1 cellular context compared by ENCODE assay signal in genomic region chr14:24389266-24389855, GRCh38.
TF ChIP-seq lines count a peak whose summit lies in the region.

No MANE protein-coding gene starts in this region.

TF ChIP-seq in GM23338, 12 proteins besides CTCF, POLR2A, EP300 and RAD21 (continued from another document):
- TF ChIP-seq ZNF462 (CRISPR knock-in tag; IDR thresholded peaks at IDR 0.05) (no peak), ZNF331 (CRISPR knock-in tag; IDR thresholded peaks at IDR 0.05; ENCODE audit: low read depth) (no peak), EZH2phosphoT487 (IDR thresholded peaks at IDR 0.05; ENCODE audit: unreplicated experiment) (no peak), STAT1 (IDR thresholded peaks at IDR 0.05; ENCODE audit: unreplicated experiment) (no peak), POLR2AphosphoS5 (IDR thresholded peaks at IDR 0.05; ENCODE audit: low read depth) (no peak), CREB1 (CRISPR knock-in tag; IDR thresholded peaks at IDR 0.05; ENCODE audit: low read depth) (no peak), REST (IDR thresholded peaks at IDR 0.05; ENCODE audit: unreplicated experiment) (no peak), EZH2 (IDR thresholded peaks at IDR 0.05; ENCODE audit: low read depth, unreplicated experiment) (no peak), JUNB (IDR thresholded peaks at IDR 0.05; ENCODE audit: unreplicated experiment) (no peak), NANOG (IDR thresholded peaks at IDR 0.05; ENCODE audit: borderline replicate concordance) (no peak)
- TF ChIP-seq, protein P1, sequence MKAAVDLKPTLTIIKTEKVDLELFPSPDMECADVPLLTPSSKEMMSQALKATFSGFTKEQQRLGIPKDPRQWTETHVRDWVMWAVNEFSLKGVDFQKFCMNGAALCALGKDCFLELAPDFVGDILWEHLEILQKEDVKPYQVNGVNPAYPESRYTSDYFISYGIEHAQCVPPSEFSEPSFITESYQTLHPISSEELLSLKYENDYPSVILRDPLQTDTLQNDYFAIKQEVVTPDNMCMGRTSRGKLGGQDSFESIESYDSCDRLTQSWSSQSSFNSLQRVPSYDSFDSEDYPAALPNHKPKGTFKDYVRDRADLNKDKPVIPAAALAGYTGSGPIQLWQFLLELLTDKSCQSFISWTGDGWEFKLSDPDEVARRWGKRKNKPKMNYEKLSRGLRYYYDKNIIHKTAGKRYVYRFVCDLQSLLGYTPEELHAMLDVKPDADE (IDR thresholded peaks at IDR 0.05): no peak
